Comparison of ENCODE assay signal across 8 cellular contexts in the genomic region with DNA sequence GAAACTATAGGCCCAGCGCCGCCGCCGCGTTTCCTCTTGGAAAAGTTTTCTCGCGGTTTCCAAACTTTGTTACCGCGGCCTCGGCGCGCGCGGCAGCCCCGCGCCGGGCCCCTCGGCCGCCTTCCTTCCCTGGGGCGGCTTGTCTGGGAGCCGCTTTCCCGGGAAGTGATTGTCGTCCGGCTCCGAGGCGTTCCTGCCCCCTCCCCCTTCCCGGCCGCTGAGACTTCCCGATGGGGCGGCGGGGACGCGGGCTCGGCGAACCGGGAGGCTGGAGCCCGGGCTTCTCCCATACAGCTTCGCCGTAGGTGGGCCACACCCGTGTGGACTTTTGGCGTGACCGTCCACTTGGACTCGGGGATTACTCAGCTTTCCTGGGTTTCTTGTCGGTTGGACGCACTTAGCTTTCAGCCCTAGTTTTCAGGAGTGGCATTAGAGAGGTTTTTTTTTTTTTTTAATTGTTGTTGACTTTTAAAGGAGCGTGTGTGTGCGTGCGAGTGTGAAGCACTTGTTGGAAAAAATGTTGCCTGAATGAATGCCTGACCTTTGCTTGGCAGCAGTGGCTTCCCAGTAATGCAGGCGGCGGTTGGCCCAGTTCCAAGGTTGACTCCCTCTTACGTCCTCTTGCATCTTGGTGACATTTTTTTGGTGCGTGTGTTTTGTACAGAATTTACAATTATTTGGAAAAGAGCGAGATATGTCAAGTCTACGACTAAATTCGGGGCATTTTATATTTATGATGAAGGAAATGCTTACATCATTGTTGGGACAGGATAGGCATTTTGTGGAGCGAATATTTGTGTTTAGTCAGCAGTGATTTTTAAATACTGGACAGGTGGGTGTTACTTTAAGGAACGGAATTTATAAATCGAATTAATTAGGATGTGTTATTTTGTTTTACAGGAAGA. TPM values are rescaled to one million over a fixed set of nuclear protein-coding genes. Genes with fewer than 3 reads are reported as not detected.
DNase-seq lines count a peak whose midpoint lies in the region; ATAC-seq and TF ChIP-seq lines count a peak whose summit lies in the region.

No MANE protein-coding gene starts in this region.

- TF ChIP-seq CTCF in body of pancreas (IDR thresholded peaks at IDR 0.05), result peak in 1 of 7 experiments; percentile 5

- H3K36me3 ChIP-seq in body of pancreas (replicated peaks in 1 of 2; ENCODE audit: insufficient read depth in 1 of 2, low read depth in 2 of 2), result peaks cover 0 to 2% of the 10 kb centered on the region in 2 donors
- H3K36me3 ChIP-seq in iPS DF 6.9 (ENCODE audit: control insufficient read depth, insufficient read depth, low read length), result peaks cover 9% of the 10 kb centered on the region; the same call in 1 of the 2 replicates

- H3K9me3 ChIP-seq in body of pancreas (no peaks in the 10 kb centered on the region), iPS DF 6.9 (ENCODE audit: control insufficient read depth, insufficient read depth, low read length) (no peaks in the 10 kb centered on the region)

- intact Hi-C loops in body of pancreas (cut with DNase I), result no loop called here

- peak overlapping the region; percentile 98 to 100 (median 99) for H3K27ac ChIP-seq in body of pancreas
- no peak overlapping the region for H3K27ac ChIP-seq in iPS DF 6.9 (ENCODE audit: low read length)

- H3K4me1 ChIP-seq in body of pancreas, result peaks cover 30% of the 10 kb centered on the region
- H3K4me1 ChIP-seq in iPS DF 6.9 (ENCODE audit: control insufficient read depth, insufficient read depth, low read length), result 0 out of 2 replicates have a peak, but pooled peaks cover 3% of the 10 kb centered on the region

- 0% methylated on average over 18 to 57 of the region's 58 CpGs for WGBS in body of pancreas, 2 donors
- WGBS in iPS DF 6.9 (ENCODE audit: insufficient coverage, insufficient read length), result 100% methylated on average over 3 of the region's 58 CpGs

- DNase-seq in AG08396 (ENCODE audit: low spot score) (peak; percentile 85), LoVo (ENCODE audit: low spot score) (peak; percentile 97), SW480 (ENCODE audit: low spot score) (peak; percentile 96), body of pancreas (peak; percentile 91 to 95 (median 94)), iPS DF 6.9 (ENCODE audit: low read depth, low spot score) (no peak), renal cortical epithelial cell (ENCODE audit: low read depth) (peak; percentile 86)

- peak in 2 of 3 donors; percentile 35 to 53 for TF ChIP-seq POLR2A in body of pancreas (IDR thresholded peaks at IDR 0.05)

- peak overlapping the region; percentile 68 to 86 for H3K4me3 ChIP-seq in body of pancreas
- peak overlapping the region; percentile 76 for H3K4me3 ChIP-seq in iPS DF 6.9 (ENCODE audit: low read length)

- peak; percentile 15 for ATAC-seq in GM19395 (IDR thresholded peaks at IDR 0.05; ENCODE audit: unreplicated experiment)
- ATAC-seq in body of pancreas, result peak; percentile 48
- no peak for ATAC-seq in HG02981 (IDR thresholded peaks at IDR 0.05; ENCODE audit: unreplicated experiment)

- H3K27me3 ChIP-seq in body of pancreas (no peaks in the 10 kb centered on the region), iPS DF 6.9 (ENCODE audit: control insufficient read depth, insufficient read depth, low read length) (no peaks in the 10 kb centered on the region)

RNA-seq across cellular contexts. Expression of a gene that starts 0.8 kb away (rescaled TPM):
- total RNA-seq in body of pancreas, result 100 to 1,000 TPM; 107 to 140 TPM
- total RNA-seq in renal cortical epithelial cell, result 624 and 687 TPM in 2 replicates
